Comparison of ENCODE assay signal across 1 cellular context in the genomic region with DNA sequence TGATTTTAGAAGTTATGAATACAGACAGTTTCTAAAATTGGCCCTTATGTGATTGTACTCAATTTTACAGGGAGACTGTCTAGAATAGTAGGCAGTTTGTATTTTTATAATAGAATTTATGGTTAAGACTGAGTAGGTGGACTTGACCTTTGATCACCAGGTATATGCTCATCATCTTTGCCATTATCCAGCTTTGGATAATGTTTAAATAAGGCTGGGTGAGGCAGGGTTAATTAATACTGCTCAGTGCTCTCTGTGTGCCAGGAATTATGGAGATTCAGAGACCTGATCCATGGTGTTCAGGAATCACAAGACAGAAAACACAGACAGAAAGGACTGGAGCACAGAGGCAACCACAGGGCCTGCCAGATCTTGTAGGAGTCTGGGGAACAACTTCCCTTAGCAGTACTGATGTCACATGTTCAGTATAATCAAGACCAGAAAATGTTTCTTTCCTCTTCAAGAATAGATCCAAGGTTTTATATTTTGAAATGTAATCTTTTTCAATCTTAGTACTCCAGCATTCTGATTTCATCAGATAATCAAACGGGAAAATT.
TF ChIP-seq lines count a peak whose summit lies in the region.

No MANE protein-coding gene starts in this region.

TF ChIP-seq in WTC11, 78 proteins besides CTCF, POLR2A, EP300 and RAD21 (continued from another document):
- TF ChIP-seq MLX (CRISPR knock-in tag; IDR thresholded peaks at IDR 0.05) (no peak), NR3C1 (CRISPR knock-in tag; conservative IDR thresholded peaks at IDR 0.05; ENCODE audit: low read depth) (no peak), ATF6 (CRISPR knock-in tag; IDR thresholded peaks at IDR 0.05) (no peak), NR2C2 (CRISPR knock-in tag; IDR thresholded peaks at IDR 0.05) (no peak), GRHL2 (CRISPR knock-in tag; IDR thresholded peaks at IDR 0.05; ENCODE audit: insufficient replicate concordance, severe bottlenecking) (no peak), ZBTB43 (CRISPR knock-in tag; IDR thresholded peaks at IDR 0.05) (no peak), ZNF423 (CRISPR knock-in tag; IDR thresholded peaks at IDR 0.05) (no peak)
- TF ChIP-seq, protein P1, sequence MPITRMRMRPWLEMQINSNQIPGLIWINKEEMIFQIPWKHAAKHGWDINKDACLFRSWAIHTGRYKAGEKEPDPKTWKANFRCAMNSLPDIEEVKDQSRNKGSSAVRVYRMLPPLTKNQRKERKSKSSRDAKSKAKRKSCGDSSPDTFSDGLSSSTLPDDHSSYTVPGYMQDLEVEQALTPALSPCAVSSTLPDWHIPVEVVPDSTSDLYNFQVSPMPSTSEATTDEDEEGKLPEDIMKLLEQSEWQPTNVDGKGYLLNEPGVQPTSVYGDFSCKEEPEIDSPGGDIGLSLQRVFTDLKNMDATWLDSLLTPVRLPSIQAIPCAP (CRISPR knock-in tag; IDR thresholded peaks at IDR 0.05), result no peak
